ENCODE assay signal across 9 cellular contexts in the genomic region with DNA sequence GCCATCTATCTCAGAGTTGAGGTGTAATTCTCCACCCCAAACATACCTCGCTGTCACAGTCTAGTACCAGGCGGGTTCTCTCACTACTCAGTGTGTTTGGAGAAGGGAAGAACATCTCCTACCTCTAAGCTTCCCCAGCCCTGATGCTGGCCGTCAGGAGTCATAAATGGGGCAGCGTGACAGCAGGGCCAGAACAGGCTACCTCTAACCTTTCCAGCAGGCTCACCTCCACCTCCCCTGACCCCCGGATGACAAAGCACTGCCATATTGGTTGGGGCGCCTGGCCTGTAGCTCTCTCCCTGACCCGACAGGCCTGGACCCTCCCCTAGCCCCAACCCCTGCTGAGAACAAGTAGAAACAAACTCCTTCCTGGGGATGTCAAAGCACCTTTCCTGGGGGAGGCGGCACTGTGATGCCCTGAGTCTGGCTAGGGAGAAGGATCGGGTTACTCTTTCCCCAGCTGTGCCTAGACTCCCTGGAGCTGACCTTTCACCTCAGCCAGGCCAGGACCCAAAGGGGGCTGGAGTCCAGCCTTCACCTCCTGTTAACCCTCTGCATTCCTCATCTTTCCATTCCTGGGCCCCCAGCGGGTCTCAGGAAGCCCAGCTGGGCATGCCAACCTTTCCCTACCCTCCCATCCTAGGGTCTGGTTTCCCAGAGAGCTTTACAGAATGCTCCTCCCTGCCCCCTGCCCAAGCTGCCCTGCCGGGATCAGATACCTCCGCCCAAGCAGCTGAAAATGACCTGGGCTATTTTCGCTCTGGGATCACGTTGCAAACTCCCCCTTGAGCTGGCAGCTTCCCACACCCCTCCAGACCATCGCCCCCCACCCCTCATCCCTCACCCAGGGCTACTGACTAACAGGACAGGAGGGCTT. TPM values are rescaled to one million over a fixed set of nuclear protein-coding genes. Genes with fewer than 3 reads are reported as not detected.
A peak's percentile ranks its signal among the peaks of the same experiment; 100 is the strongest.
DNase-seq lines count a peak whose midpoint lies in the region; ATAC-seq and TF ChIP-seq lines count a peak whose summit lies in the region.
"Had no signal": no experiment of that assay in that cellular context is flagged by ENCODE, and none has a peak within 500 bp of the region (broad histone marks: within the 10 kb centered on the region; RNA-seq: fewer than 3 reads in every experiment).

No MANE protein-coding gene starts in this region.

- H3K9me2 ChIP-seq in SK-N-SH = no peaks in the 10 kb centered on the region

- BruUV-seq in mammary epithelial cell (replicated peaks; lab: Mats Ljungman, UMichigan) = no TSS peak

- H2AFZ ChIP-seq in SK-N-SH (ENCODE audit: low read depth) (no peak overlapping the region), mammary epithelial cell (ENCODE audit: low read depth, low read length) (no peak overlapping the region)

- intact Hi-C loops in mammary epithelial cell (cut with micrococcal nuclease) = loop anchor here (2.0 kb wide), 1 partner anchor 33 kb away; no protein-coding TSS in a partner anchor

- no peaks in the 10 kb centered on the region for H3F3A ChIP-seq in SK-N-SH (replicated peaks; ENCODE audit: insufficient read depth)

- H3K4me3 ChIP-seq in SK-N-SH (ENCODE audit: low read depth in 2 of 2, low read length in 1 of 2) (no peak overlapping the region), mammary epithelial cell (replicated peaks in 1 of 3; ENCODE audit: insufficient read depth in 1 of 3, low read depth in 2 of 3, low read length in 3 of 3) (no peak overlapping the region), lung (no peak overlapping the region), thoracic aorta (no peak overlapping the region)

- DNase-seq in SK-N-SH (no peak), mammary epithelial cell (no peak), lung (ENCODE audit: low spot score) (no peak), thoracic aorta (ENCODE audit: low spot score) (no peak), AML-193 (lab: John Stamatoyannopoulos, UW) (no peak)
- DNase-seq: NCI-H2107 had no signal

- no peak for TF ChIP-seq EP300 in SK-N-SH (IDR thresholded peaks at IDR 0.05; ENCODE audit: borderline replicate concordance in 1 of 2, low read depth in 1 of 2, low read length in 1 of 2)

- no peak for ATAC-seq in SK-N-SH treated with all-trans-retinoic acid at 6 μM for 48 hours
- no peak for ATAC-seq in lung (ENCODE audit: insufficient read depth, low FRiP score)
- no peak for ATAC-seq in thoracic aorta (ENCODE audit: insufficient number of reproducible peaks, low FRiP score, low read depth)
- no peak for ATAC-seq in GM19455 (IDR thresholded peaks at IDR 0.05; ENCODE audit: unreplicated experiment)
- no peak for ATAC-seq in GM21717 (IDR thresholded peaks at IDR 0.05; ENCODE audit: unreplicated experiment)

- TF ChIP-seq CTCF in SK-N-SH (IDR thresholded peaks at IDR 0.05) (no peak), mammary epithelial cell (conservative IDR thresholded peaks at IDR 0.05 in 1 of 2, IDR thresholded peaks at IDR 0.05 in 1 of 2; ENCODE audit: extremely low read depth in 1 of 2, insufficient read depth in 1 of 2, low read depth in 1 of 2, low read length in 2 of 2) (no peak), lung (IDR thresholded peaks at IDR 0.05; ENCODE audit: control extremely low read depth, extremely low read depth) (no peak), thoracic aorta (IDR thresholded peaks at IDR 0.05) (no peak)

- dilution Hi-C loops in mammary epithelial cell (cut with HindIII; ENCODE audit: low sequenced_read_pairs) = no loop called here

- no peaks in the 10 kb centered on the region for H3K9me3 ChIP-seq in SK-N-SH
- no peaks in the 10 kb centered on the region for H3K9me3 ChIP-seq in mammary epithelial cell (replicated peaks; ENCODE audit: insufficient read depth, low read length)
- no peaks in the 10 kb centered on the region for H3K9me3 ChIP-seq in lung (ENCODE audit: control insufficient read depth in 2 of 2, insufficient read depth in 1 of 2, low read length in 1 of 2)
- no peaks in the 10 kb centered on the region for H3K9me3 ChIP-seq in thoracic aorta

- H3K79me2 ChIP-seq in SK-N-SH (ENCODE audit: insufficient read depth) (peaks cover 65% of the 10 kb centered on the region; the same call in 1 of the 2 replicates), mammary epithelial cell (ENCODE audit: insufficient read depth, low read length) (peaks cover 93% of the 10 kb centered on the region)

- peaks cover 71% of the 10 kb centered on the region for H4K20me1 ChIP-seq in SK-N-SH (ENCODE audit: insufficient read depth)
- no peaks in the 10 kb centered on the region for H4K20me1 ChIP-seq in mammary epithelial cell (ENCODE audit: insufficient read depth, low read length)

- H3K4me1 ChIP-seq in SK-N-SH (ENCODE audit: control insufficient read depth in 1 of 2, insufficient read depth in 2 of 2, low read depth in 1 of 2, low read length in 1 of 2) (peaks cover 52 to 75% of the 10 kb centered on the region in 2 experiments; a peak in 3 of 4 replicates), mammary epithelial cell (ENCODE audit: insufficient read depth, low read length) (peaks cover 78% of the 10 kb centered on the region), lung (ENCODE audit: control insufficient read depth in 2 of 2, insufficient read depth in 2 of 2, low read length in 2 of 2) (peaks cover 40 to 44% of the 10 kb centered on the region in 2 donors), thoracic aorta (ENCODE audit: control insufficient read depth in 1 of 2, low read depth in 2 of 2) (peaks cover 81 to 97% of the 10 kb centered on the region in 2 donors)

- H3K27me3 ChIP-seq in SK-N-SH (ENCODE audit: insufficient read depth) = no peaks in the 10 kb centered on the region
- H3K27me3 ChIP-seq in mammary epithelial cell (ENCODE audit: insufficient read depth, low read length) = no peaks in the 10 kb centered on the region
- no peaks in the 10 kb centered on the region for H3K27me3 ChIP-seq in lung (ENCODE audit: control insufficient read depth, insufficient read depth)
- no peaks in the 10 kb centered on the region for H3K27me3 ChIP-seq in thoracic aorta (replicated peaks; ENCODE audit: insufficient read depth)

- in situ Hi-C loops in mammary epithelial cell (cut with MboI; ENCODE audit: low sequenced_read_pairs in 2 of 2) = no loop called here

- no peak overlapping the region for H3K9ac ChIP-seq in SK-N-SH
- no peak overlapping the region for H3K9ac ChIP-seq in mammary epithelial cell (ENCODE audit: insufficient read depth, low read length)

- H3K36me3 ChIP-seq in SK-N-SH (replicated peaks in 1 of 2; ENCODE audit: control insufficient read depth in 1 of 2, insufficient read depth in 2 of 2, low read length in 1 of 2) (no peaks in the 10 kb centered on the region), mammary epithelial cell (ENCODE audit: insufficient read depth, low read length) (no peaks in the 10 kb centered on the region), lung (ENCODE audit: control insufficient read depth in 2 of 2, insufficient read depth in 2 of 2, low read length in 2 of 2) (no peaks in the 10 kb centered on the region), thoracic aorta (no peaks in the 10 kb centered on the region)

- H3K27ac ChIP-seq in SK-N-SH (ENCODE audit: low read depth in 2 of 2, low read length in 1 of 2) = no peak overlapping the region
- H3K27ac ChIP-seq in mammary epithelial cell (ENCODE audit: insufficient read depth, low read depth, low read length) = peak overlapping the region; percentile 71
- H3K27ac ChIP-seq in lung (ENCODE audit: low read depth in 1 of 2, low read length in 1 of 2) = peak overlapping the region; percentile 35 to 71
- peak overlapping the region; percentile 94 to 97 for H3K27ac ChIP-seq in thoracic aorta

- CTCF ChIA-PET in SK-N-SH (lab: Yijun Ruan, JAX) = interaction anchor here (0.7 to 24.8 kb wide), 15 partner anchors 8 to 213 kb away, joined by 3 to 603 read pairs (median 3); partner anchors contain the start of gene AHDC1
- CTCF ChIA-PET in mammary epithelial cell (lab: Charles Lee; ENCODE audit: low non-redundant PET) = interaction anchor here (1.2 kb wide), 1 partner anchor 12 kb away, joined by 16 read pairs; no protein-coding TSS in a partner anchor

- H3K4me2 ChIP-seq in SK-N-SH (peak overlapping the region; percentile 22; the same call in 1 of the 2 replicates), mammary epithelial cell (ENCODE audit: insufficient read depth, low read depth, low read length) (peak overlapping the region; percentile 2)

- POLR2A ChIA-PET in SK-N-SH (lab: Yijun Ruan, JAX) = interaction anchor here (1.0 to 1.1 kb wide), 2 partner anchors 34 to 80 kb away, joined by 3 to 4 read pairs; partner anchors contain the start of genes AHDC1 and WASF2

- TF ChIP-seq RAD21 in SK-N-SH (IDR thresholded peaks at IDR 0.05; ENCODE audit: low read length) = no peak

- WGBS in SK-N-SH (ENCODE audit: low lambda C conversion rate) = 90% methylated on average over 10 of the region's 15 CpGs
- 53% methylated on average over 12 of the region's 15 CpGs for WGBS in mammary epithelial cell (ENCODE audit: low coverage, missing lambda C conversion rate)
- WGBS in lung, 2 donors = 81 to 84% methylated on average over 15 of the region's 15 CpGs

TF ChIP-seq in SK-N-SH, 30 proteins besides CTCF, POLR2A, EP300 and RAD21:
- TF ChIP-seq CHD2 (IDR thresholded peaks at IDR 0.05; ENCODE audit: low read length, partially characterized antibody) = no peak
- TF ChIP-seq FOXM1 (IDR thresholded peaks at IDR 0.05; ENCODE audit: low read depth) = no peak

TF ChIP-seq in SK-N-SH treated with all-trans-retinoic acid at 6 μM for 48 hours, 23 proteins besides CTCF, POLR2A, EP300 and RAD21 (continues in another document):
- TF ChIP-seq TOX (CRISPR knock-in tag; IDR thresholded peaks at IDR 0.05; ENCODE audit: borderline replicate concordance) (no peak), TCF4 (CRISPR knock-in tag; IDR thresholded peaks at IDR 0.05; ENCODE audit: borderline replicate concordance) (no peak), ZFP3 (CRISPR knock-in tag; IDR thresholded peaks at IDR 0.05) (no peak), ISL1 (CRISPR knock-in tag; IDR thresholded peaks at IDR 0.05) (no peak)

RNA-seq across cellular contexts. Expression of gene AHDC1, which starts 34.2 kb away (rescaled TPM):
- polyA plus RNA-seq in SK-N-SH (2012; rRNA removed) = 3.1 and 8.5 TPM in 2 replicates
- polyA plus RNA-seq in SK-N-SH (2012; cell fraction: cytosol; rRNA removed) = 3.2 and 4.4 TPM in 2 replicates
- polyA plus RNA-seq in SK-N-SH (2012; cell fraction: nucleus; rRNA removed) = 19.2 and 28.1 TPM in 2 replicates
- total RNA-seq in mammary epithelial cell = 10 to 100 TPM; 35.3 to 51.8 TPM
- polyA plus RNA-seq in mammary epithelial cell = 8.0 TPM
- polyA minus RNA-seq in mammary epithelial cell = 21.4 TPM
- 10 to 100 TPM; 31.8 to 37.9 TPM for total RNA-seq in lung
- polyA plus RNA-seq in lung = 10 to 100 TPM; 10.3 to 11.8 TPM
- 10 to 100 TPM; 38.3 to 55.4 TPM for total RNA-seq in thoracic aorta

Comparison
In these comparisons a context has a peak if more than half of its experiments do, and no peak if none do; other contexts are left out.
1. H3K27ac ChIP-seq: peak in mammary epithelial cell (single experiment), lung (2 of 2) and thoracic aorta (2 of 2); none in SK-N-SH (0 of 2).